In the genomic region with DNA sequence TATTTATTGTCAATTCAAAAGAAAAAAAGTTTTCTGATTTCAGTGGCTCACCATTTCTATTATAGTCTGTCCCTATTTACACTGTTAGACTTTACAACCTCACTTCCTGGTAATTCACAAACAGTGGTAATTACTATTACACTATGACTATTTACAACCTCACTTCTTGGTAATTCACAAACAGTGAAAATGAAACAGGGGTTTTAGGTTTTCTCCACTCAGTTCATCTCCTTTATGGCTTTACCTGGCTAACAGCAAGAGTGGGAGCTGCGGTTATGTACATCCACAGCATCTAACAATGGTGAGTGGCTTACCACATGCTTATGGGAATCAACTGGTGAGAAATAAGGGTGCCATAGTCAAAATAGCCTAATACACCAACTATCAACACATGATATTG, we compare ENCODE assay signal across 14 cellular contexts.
A peak's percentile ranks its signal among the peaks of the same experiment; 100 is the strongest.
DNase-seq lines count a peak whose midpoint lies in the region; ATAC-seq lines count a peak whose summit lies in the region.
"Had no signal": no experiment of that assay in that cellular context is flagged by ENCODE, and none has a peak within 500 bp of the region (broad histone marks: within the 10 kb centered on the region; RNA-seq: fewer than 3 reads in every experiment).

No MANE protein-coding gene starts in this region.

- H3K36me3 Mint-ChIP-seq in activated CD4-positive, alpha-beta T cell treated with anti-CD3 and anti-CD28 coated beads, Interleukin-2, amount 10 ng/mL, durations not matched to agents 24 days and 14 days (ENCODE audit: low read depth): no peaks in the 10 kb centered on the region
- no peaks in the 10 kb centered on the region for H3K36me3 Mint-ChIP-seq in activated CD4-positive, alpha-beta memory T cell treated with anti-CD3 and anti-CD28 coated beads for 36 hours
- H3K36me3 Mint-ChIP-seq in natural killer cell treated with Interleukin-12 subunit alpha and Interleukin-12 subunit beta and Interleukin-15 and Interleukin-18, amount 100 ng/mL, for 72 hours: peaks cover 5% of the 10 kb centered on the region

- H3K4me1 Mint-ChIP-seq in activated CD4-positive, alpha-beta T cell treated with anti-CD3 and anti-CD28 coated beads, Interleukin-2, amount 10 ng/mL, durations not matched to agents 24 days and 14 days: peaks cover 20% of the 10 kb centered on the region
- H3K4me1 Mint-ChIP-seq in activated CD4-positive, alpha-beta memory T cell treated with anti-CD3 and anti-CD28 coated beads for 36 hours (ENCODE audit: low read depth): peaks cover 13% of the 10 kb centered on the region
- peaks cover 30 to 46% of the 10 kb centered on the region in 2 donors for H3K4me1 Mint-ChIP-seq in natural killer cell treated with Interleukin-12 subunit alpha and Interleukin-12 subunit beta and Interleukin-15 and Interleukin-18, amount 100 ng/mL, for 72 hours (ENCODE audit: low read depth in 2 of 2)

- DNase-seq in activated CD4-positive, alpha-beta T cell treated with anti-CD3 and anti-CD28 coated beads, Interleukin-2, amount 10 ng/mL, durations not matched to agents 24 days and 14 days: peak; percentile 65
- no peak for DNase-seq in activated CD4-positive, alpha-beta T cell treated with anti-CD3 and anti-CD28 coated beads for 48 hours
- peak; percentile 20 for DNase-seq in DMS153 treated with DMSO at 0.1 percent for 48 hours (lab: John Stamatoyannopoulos, UW; ENCODE audit: unreplicated experiment)
- DNase-seq in activated CD4-positive, alpha-beta memory T cell treated with anti-CD3 and anti-CD28 coated beads for 36 hours: peak; percentile 32
- peak; percentile 61 for DNase-seq in natural killer cell treated with Interleukin-12 subunit alpha and Interleukin-12 subunit beta and Interleukin-15 and Interleukin-18, amount 100 ng/mL, for 72 hours (ENCODE audit: low spot score)
- DNase-seq in HT-29 (ENCODE audit: low spot score): no peak
- no peak for DNase-seq in HuH-7.5 (ENCODE audit: low spot score)
- DNase-seq in GM19240 (ENCODE audit: insufficient read length, low spot score): no peak
- DNase-seq: Caco-2, DMS79 treated with DMSO at 0.1 percent for 48 hours, GDM1, NCI-H146, SHP77 treated with DMSO at 0.1 percent for 48 hours had no signal

- POLR2A ChIA-PET in activated CD4-positive, alpha-beta memory T cell treated with anti-CD3 and anti-CD28 coated beads for 36 hours (lab: Charles Lee): no interaction called here

- intact Hi-C loops in activated CD4-positive, alpha-beta T cell treated with anti-CD3 and anti-CD28 coated beads, Interleukin-2, amount 10 ng/mL, durations not matched to agents 24 days and 14 days (cut with micrococcal nuclease): loop anchor here (2.0 kb wide), 1 partner anchor 25 kb away; no protein-coding TSS in a partner anchor
- intact Hi-C loops in activated CD4-positive, alpha-beta memory T cell treated with anti-CD3 and anti-CD28 coated beads for 36 hours (cut with micrococcal nuclease): loop anchor here (1.0 kb wide), 1 partner anchor 27 kb away; no protein-coding TSS in a partner anchor

- CTCF ChIA-PET in activated CD4-positive, alpha-beta memory T cell treated with anti-CD3 and anti-CD28 coated beads for 36 hours (lab: Charles Lee): no interaction called here

- no peaks in the 10 kb centered on the region for H3K27me3 Mint-ChIP-seq in activated CD4-positive, alpha-beta T cell treated with anti-CD3 and anti-CD28 coated beads, Interleukin-2, amount 10 ng/mL, durations not matched to agents 24 days and 14 days
- H3K27me3 Mint-ChIP-seq in activated CD4-positive, alpha-beta memory T cell treated with anti-CD3 and anti-CD28 coated beads for 36 hours: no peaks in the 10 kb centered on the region
- H3K27me3 Mint-ChIP-seq in natural killer cell treated with Interleukin-12 subunit alpha and Interleukin-12 subunit beta and Interleukin-15 and Interleukin-18, amount 100 ng/mL, for 72 hours: no peaks in the 10 kb centered on the region

- H3K9me3 Mint-ChIP-seq in activated CD4-positive, alpha-beta T cell treated with anti-CD3 and anti-CD28 coated beads, Interleukin-2, amount 10 ng/mL, durations not matched to agents 24 days and 14 days: peaks cover 3% of the 10 kb centered on the region
- no peaks in the 10 kb centered on the region for H3K9me3 Mint-ChIP-seq in activated CD4-positive, alpha-beta memory T cell treated with anti-CD3 and anti-CD28 coated beads for 36 hours
- no peaks in the 10 kb centered on the region for H3K9me3 Mint-ChIP-seq in natural killer cell treated with Interleukin-12 subunit alpha and Interleukin-12 subunit beta and Interleukin-15 and Interleukin-18, amount 100 ng/mL, for 72 hours

- peak; percentile 84 to 95 for ATAC-seq in natural killer cell treated with Interleukin-12 subunit alpha and Interleukin-12 subunit beta and Interleukin-15 and Interleukin-18, amount 100 ng/mL, for 72 hours
- ATAC-seq: K562 had no signal

- H3K4me3 Mint-ChIP-seq in activated CD4-positive, alpha-beta T cell treated with anti-CD3 and anti-CD28 coated beads, Interleukin-2, amount 10 ng/mL, durations not matched to agents 24 days and 14 days: no peak overlapping the region
- no peak overlapping the region for H3K4me3 Mint-ChIP-seq in activated CD4-positive, alpha-beta memory T cell treated with anti-CD3 and anti-CD28 coated beads for 36 hours
- H3K4me3 Mint-ChIP-seq in natural killer cell treated with Interleukin-12 subunit alpha and Interleukin-12 subunit beta and Interleukin-15 and Interleukin-18, amount 100 ng/mL, for 72 hours: peak overlapping the region; percentile 66

- H3K27ac Mint-ChIP-seq in activated CD4-positive, alpha-beta T cell treated with anti-CD3 and anti-CD28 coated beads, Interleukin-2, amount 10 ng/mL, durations not matched to agents 24 days and 14 days: peak overlapping the region; percentile 15
- no peak overlapping the region for H3K27ac Mint-ChIP-seq in activated CD4-positive, alpha-beta memory T cell treated with anti-CD3 and anti-CD28 coated beads for 36 hours
- peak overlapping the region; percentile 80 to 86 for H3K27ac Mint-ChIP-seq in natural killer cell treated with Interleukin-12 subunit alpha and Interleukin-12 subunit beta and Interleukin-15 and Interleukin-18, amount 100 ng/mL, for 72 hours

Comparison
In these comparisons a context has a peak if more than half of its experiments do, and no peak if none do; other contexts are left out.
1. DNase-seq: peak in activated CD4-positive, alpha-beta T cell treated with anti-CD3 and anti-CD28 coated beads, Interleukin-2, amount 10 ng/mL, durations not matched to agents 24 days and 14 days (single experiment), DMS153 treated with DMSO at 0.1 percent for 48 hours (single experiment), activated CD4-positive, alpha-beta memory T cell treated with anti-CD3 and anti-CD28 coated beads for 36 hours (single experiment) and natural killer cell treated with Interleukin-12 subunit alpha and Interleukin-12 subunit beta and Interleukin-15 and Interleukin-18, amount 100 ng/mL, for 72 hours (single experiment); none in activated CD4-positive, alpha-beta T cell treated with anti-CD3 and anti-CD28 coated beads for 48 hours (single experiment), HT-29 (single experiment), HuH-7.5 (single experiment) and GM19240 (single experiment).